In the genomic region with DNA sequence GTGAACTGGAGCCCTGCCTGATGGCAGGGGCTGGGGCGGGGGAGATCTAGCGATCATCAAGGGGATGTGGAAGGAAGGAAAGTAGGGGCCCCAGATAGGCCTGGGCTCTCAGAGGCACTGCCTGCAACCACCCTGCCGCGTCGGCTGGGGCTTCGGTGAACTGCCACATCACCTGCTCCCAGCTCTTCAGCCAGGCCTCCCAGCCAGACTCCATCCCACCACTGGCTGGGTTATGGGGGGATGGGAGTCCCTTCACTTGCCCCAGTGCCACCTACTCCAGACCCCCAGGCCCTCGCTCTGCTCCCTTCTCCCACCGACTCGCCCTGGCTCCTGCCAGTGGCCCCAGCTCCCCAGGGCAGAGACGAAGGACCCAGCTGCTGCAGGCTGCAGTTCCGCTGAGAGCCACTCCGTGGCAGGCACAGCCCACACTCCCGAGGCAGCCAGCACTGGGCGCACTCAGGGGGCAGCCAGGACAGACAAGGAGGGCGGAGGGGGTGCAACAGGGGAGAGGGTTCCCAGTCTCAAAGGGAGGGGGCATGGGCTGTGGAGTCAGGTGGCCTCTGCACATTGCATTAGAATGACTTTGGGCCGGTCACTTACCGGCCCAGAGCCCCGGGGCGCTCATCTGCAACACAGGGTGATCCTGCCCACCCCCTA, we compare ENCODE assay signal across 1 cellular context.
TF ChIP-seq lines count a peak whose summit lies in the region.

No MANE protein-coding gene starts in this region.

TF ChIP-seq in K562, 482 proteins besides CTCF, POLR2A, EP300 and RAD21 (continued from another document):
- TF ChIP-seq, protein P1, sequence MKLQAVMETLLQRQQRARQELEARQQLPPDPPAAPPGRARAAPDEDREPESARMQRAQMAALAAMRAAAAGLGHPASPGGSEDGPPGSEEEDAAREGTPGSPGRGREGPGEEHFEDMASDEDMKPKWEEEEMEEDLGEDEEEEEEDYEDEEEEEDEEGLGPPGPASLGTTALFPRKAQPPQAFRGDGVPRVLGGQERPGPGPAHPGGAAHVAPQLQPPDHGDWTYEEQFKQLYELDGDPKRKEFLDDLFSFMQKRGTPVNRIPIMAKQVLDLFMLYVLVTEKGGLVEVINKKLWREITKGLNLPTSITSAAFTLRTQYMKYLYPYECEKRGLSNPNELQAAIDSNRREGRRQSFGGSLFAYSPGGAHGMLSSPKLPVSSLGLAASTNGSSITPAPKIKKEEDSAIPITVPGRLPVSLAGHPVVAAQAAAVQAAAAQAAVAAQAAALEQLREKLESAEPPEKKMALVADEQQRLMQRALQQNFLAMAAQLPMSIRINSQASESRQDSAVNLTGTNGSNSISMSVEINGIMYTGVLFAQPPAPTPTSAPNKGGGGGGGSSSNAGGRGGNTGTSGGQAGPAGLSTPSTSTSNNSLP (IDR thresholded peaks at IDR 0.05; ENCODE audit: borderline replicate concordance, low read depth, low read length) = no peak
- TF ChIP-seq, protein P2, sequence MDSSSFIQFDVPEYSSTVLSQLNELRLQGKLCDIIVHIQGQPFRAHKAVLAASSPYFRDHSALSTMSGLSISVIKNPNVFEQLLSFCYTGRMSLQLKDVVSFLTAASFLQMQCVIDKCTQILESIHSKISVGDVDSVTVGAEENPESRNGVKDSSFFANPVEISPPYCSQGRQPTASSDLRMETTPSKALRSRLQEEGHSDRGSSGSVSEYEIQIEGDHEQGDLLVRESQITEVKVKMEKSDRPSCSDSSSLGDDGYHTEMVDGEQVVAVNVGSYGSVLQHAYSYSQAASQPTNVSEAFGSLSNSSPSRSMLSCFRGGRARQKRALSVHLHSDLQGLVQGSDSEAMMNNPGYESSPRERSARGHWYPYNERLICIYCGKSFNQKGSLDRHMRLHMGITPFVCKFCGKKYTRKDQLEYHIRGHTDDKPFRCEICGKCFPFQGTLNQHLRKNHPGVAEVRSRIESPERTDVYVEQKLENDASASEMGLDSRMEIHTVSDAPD (CRISPR knock-in tag; IDR thresholded peaks at IDR 0.05) = no peak
- TF ChIP-seq RBBP5 (IDR thresholded peaks at IDR 0.05; ENCODE audit: borderline replicate concordance, insufficient read depth, low read length, poor library complexity, severe bottlenecking) (peak; percentile 32), ZBTB8A (IDR thresholded peaks at IDR 0.05; ENCODE audit: partially characterized antibody) (no peak), ZNF146 (CRISPR knock-in tag; IDR thresholded peaks at IDR 0.05; ENCODE audit: unreplicated experiment) (no peak), TCF7 (IDR thresholded peaks at IDR 0.05; ENCODE audit: borderline replicate concordance) (0 out of 2 replicates have a peak, but pooled peaks have one; percentile 69), PHF20 (IDR thresholded peaks at IDR 0.05; ENCODE audit: partially characterized antibody) (no peak), ZKSCAN1 (IDR thresholded peaks at IDR 0.05; ENCODE audit: low read depth, low read length) (peak; percentile 72; the same call in 1 of the 2 replicates), POLR2G (IDR thresholded peaks at IDR 0.05; ENCODE audit: low read depth, low read length) (peak; percentile 75), ZNF583 (CRISPR knock-in tag; IDR thresholded peaks at IDR 0.05) (peak; percentile 64; the same call in 1 of the 2 replicates), IRF2 (CRISPR knock-in tag; IDR thresholded peaks at IDR 0.05) (no peak), TFAM (CRISPR knock-in tag; conservative IDR thresholded peaks at IDR 0.05) (no peak), TAF15 (IDR thresholded peaks at IDR 0.05; ENCODE audit: low read depth, low read length) (no peak)
- TF ChIP-seq, protein P3, sequence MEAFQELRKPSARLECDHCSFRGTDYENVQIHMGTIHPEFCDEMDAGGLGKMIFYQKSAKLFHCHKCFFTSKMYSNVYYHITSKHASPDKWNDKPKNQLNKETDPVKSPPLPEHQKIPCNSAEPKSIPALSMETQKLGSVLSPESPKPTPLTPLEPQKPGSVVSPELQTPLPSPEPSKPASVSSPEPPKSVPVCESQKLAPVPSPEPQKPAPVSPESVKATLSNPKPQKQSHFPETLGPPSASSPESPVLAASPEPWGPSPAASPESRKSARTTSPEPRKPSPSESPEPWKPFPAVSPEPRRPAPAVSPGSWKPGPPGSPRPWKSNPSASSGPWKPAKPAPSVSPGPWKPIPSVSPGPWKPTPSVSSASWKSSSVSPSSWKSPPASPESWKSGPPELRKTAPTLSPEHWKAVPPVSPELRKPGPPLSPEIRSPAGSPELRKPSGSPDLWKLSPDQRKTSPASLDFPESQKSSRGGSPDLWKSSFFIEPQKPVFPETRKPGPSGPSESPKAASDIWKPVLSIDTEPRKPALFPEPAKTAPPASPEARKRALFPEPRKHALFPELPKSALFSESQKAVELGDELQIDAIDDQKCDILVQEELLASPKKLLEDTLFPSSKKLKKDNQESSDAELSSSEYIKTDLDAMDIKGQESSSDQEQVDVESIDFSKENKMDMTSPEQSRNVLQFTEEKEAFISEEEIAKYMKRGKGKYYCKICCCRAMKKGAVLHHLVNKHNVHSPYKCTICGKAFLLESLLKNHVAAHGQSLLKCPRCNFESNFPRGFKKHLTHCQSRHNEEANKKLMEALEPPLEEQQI (IDR thresholded peaks at IDR 0.05) = no peak
- TF ChIP-seq, protein P4, sequence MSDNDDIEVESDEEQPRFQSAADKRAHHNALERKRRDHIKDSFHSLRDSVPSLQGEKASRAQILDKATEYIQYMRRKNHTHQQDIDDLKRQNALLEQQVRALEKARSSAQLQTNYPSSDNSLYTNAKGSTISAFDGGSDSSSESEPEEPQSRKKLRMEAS (CRISPR knock-in tag; IDR thresholded peaks at IDR 0.05) = peak; percentile 55; the same call in 1 of the 2 replicates
- TF ChIP-seq, protein P5, sequence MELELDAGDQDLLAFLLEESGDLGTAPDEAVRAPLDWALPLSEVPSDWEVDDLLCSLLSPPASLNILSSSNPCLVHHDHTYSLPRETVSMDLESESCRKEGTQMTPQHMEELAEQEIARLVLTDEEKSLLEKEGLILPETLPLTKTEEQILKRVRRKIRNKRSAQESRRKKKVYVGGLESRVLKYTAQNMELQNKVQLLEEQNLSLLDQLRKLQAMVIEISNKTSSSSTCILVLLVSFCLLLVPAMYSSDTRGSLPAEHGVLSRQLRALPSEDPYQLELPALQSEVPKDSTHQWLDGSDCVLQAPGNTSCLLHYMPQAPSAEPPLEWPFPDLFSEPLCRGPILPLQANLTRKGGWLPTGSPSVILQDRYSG (tag; conservative IDR thresholded peaks at IDR 0.05; ENCODE audit: low read depth) = 0 out of 2 replicates have a peak, but pooled peaks have one; percentile 36
TF ChIP-seq in K562: peak in this region for 114.
